Comparison of ENCODE assay signal across 2 cellular contexts in the genomic region with DNA sequence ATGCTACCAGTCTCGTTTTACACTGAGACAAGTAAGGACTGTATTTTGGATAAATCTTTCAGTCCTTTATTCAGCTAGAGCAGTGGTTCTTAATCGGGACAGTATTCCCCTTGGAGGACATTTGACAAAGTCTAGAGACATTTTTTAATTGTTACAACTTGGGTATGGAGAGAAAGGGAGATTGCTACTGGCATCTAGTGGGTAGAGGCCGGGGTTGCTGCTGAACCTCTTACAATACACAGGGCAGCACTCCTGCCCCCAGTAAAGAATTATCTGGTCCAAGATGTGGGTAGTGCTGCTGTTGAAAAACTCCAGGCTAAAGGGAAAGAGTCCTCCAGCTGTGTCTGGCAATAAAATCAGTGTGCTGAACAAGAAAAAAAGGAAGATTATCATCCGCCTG.
TF ChIP-seq lines count a peak whose summit lies in the region.

No MANE protein-coding gene starts in this region.

TF ChIP-seq in SK-N-SH, 30 proteins besides CTCF, POLR2A, EP300 and RAD21 (continued from another document):
- TF ChIP-seq, protein P1, sequence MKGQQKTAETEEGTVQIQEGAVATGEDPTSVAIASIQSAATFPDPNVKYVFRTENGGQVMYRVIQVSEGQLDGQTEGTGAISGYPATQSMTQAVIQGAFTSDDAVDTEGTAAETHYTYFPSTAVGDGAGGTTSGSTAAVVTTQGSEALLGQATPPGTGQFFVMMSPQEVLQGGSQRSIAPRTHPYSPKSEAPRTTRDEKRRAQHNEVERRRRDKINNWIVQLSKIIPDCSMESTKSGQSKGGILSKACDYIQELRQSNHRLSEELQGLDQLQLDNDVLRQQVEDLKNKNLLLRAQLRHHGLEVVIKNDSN (IDR thresholded peaks at IDR 0.05; ENCODE audit: borderline replicate concordance, low read depth), result no peak
- TF ChIP-seq FOXJ3 (CRISPR knock-in tag; IDR thresholded peaks at IDR 0.05), result no peak
- TF ChIP-seq SIN3A (IDR thresholded peaks at IDR 0.05; ENCODE audit: borderline replicate concordance, low read depth, low read length), result no peak
- TF ChIP-seq, protein P2, sequence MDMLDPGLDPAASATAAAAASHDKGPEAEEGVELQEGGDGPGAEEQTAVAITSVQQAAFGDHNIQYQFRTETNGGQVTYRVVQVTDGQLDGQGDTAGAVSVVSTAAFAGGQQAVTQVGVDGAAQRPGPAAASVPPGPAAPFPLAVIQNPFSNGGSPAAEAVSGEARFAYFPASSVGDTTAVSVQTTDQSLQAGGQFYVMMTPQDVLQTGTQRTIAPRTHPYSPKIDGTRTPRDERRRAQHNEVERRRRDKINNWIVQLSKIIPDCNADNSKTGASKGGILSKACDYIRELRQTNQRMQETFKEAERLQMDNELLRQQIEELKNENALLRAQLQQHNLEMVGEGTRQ (IDR thresholded peaks at IDR 0.05; ENCODE audit: borderline replicate concordance, low read depth, low read length), result no peak
- no peak for TF ChIP-seq CHD2 (IDR thresholded peaks at IDR 0.05; ENCODE audit: low read length, partially characterized antibody)
- TF ChIP-seq NRF1 (IDR thresholded peaks at IDR 0.05; ENCODE audit: low read depth, low read length), result no peak
- TF ChIP-seq TEAD4 (IDR thresholded peaks at IDR 0.05; ENCODE audit: borderline replicate concordance, insufficient read depth), result no peak
- no peak for TF ChIP-seq TAF1 (IDR thresholded peaks at IDR 0.05; ENCODE audit: borderline replicate concordance, low read depth, low read length)
- no peak for TF ChIP-seq FOXM1 (IDR thresholded peaks at IDR 0.05; ENCODE audit: low read depth)
- no peak for TF ChIP-seq JUND (IDR thresholded peaks at IDR 0.05)
- no peak for TF ChIP-seq RCOR1 (IDR thresholded peaks at IDR 0.05; ENCODE audit: low read length)

TF ChIP-seq in SK-N-SH treated with all-trans-retinoic acid at 6 μM for 48 hours, 23 proteins besides CTCF, POLR2A, EP300 and RAD21 (continued from another document):
- TF ChIP-seq, protein P3, sequence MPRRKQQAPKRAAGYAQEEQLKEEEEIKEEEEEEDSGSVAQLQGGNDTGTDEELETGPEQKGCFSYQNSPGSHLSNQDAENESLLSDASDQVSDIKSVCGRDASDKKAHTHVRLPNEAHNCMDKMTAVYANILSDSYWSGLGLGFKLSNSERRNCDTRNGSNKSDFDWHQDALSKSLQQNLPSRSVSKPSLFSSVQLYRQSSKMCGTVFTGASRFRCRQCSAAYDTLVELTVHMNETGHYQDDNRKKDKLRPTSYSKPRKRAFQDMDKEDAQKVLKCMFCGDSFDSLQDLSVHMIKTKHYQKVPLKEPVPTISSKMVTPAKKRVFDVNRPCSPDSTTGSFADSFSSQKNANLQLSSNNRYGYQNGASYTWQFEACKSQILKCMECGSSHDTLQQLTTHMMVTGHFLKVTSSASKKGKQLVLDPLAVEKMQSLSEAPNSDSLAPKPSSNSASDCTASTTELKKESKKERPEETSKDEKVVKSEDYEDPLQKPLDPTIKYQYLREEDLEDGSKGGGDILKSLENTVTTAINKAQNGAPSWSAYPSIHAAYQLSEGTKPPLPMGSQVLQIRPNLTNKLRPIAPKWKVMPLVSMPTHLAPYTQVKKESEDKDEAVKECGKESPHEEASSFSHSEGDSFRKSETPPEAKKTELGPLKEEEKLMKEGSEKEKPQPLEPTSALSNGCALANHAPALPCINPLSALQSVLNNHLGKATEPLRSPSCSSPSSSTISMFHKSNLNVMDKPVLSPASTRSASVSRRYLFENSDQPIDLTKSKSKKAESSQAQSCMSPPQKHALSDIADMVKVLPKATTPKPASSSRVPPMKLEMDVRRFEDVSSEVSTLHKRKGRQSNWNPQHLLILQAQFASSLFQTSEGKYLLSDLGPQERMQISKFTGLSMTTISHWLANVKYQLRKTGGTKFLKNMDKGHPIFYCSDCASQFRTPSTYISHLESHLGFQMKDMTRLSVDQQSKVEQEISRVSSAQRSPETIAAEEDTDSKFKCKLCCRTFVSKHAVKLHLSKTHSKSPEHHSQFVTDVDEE (CRISPR knock-in tag; IDR thresholded peaks at IDR 0.05), result no peak
- TF ChIP-seq OSR1 (CRISPR knock-in tag; IDR thresholded peaks at IDR 0.05) (no peak), ZNF565 (CRISPR knock-in tag; conservative IDR thresholded peaks at IDR 0.05; ENCODE audit: low read depth) (no peak)
